Comparison of ENCODE assay signal across 1 cellular context in the genomic region with DNA sequence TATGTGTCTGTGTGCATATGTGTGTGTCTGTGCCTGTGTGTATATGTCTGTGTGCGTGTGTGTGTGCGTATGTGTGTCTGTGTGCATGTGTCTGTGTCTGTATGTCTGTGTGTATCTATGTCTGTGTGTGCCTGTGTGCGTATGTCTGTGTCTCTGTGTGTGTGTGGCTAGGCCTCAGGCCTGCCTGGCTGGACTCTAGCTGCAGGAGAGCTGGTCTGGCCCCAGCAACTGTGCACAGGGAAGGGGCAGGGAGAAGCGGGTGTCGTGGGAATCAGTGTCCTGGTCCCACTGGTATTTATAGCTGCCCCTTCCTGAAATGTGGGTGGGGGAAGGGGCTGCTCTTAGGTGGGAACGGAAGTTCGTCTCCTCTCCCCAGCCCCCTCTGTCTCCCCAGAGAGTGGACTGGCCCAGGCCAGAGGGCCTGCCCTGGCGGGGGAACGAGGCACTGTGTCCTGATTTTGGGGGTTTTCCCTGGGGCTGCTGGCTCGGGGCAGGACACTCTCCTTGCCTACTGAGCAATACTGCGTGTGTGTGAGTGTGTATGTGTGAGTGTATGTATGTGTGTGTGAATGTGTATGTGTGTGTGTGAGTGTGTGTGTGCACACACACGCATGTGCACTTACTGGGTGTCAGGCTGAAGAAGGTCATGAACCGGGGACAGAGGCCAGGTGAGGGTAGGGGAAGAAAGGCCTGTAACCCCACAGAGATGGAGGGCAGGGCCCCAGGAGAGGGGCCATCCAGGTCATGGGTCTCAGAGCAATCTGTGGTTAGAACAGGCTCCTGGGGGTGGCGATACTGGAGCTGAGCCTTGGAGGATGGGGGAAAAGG.
TF ChIP-seq lines count a peak whose summit lies in the region.

No MANE protein-coding gene starts in this region.

TF ChIP-seq in HepG2, 621 proteins besides CTCF, POLR2A, EP300 and RAD21:
- TF ChIP-seq, protein P1, sequence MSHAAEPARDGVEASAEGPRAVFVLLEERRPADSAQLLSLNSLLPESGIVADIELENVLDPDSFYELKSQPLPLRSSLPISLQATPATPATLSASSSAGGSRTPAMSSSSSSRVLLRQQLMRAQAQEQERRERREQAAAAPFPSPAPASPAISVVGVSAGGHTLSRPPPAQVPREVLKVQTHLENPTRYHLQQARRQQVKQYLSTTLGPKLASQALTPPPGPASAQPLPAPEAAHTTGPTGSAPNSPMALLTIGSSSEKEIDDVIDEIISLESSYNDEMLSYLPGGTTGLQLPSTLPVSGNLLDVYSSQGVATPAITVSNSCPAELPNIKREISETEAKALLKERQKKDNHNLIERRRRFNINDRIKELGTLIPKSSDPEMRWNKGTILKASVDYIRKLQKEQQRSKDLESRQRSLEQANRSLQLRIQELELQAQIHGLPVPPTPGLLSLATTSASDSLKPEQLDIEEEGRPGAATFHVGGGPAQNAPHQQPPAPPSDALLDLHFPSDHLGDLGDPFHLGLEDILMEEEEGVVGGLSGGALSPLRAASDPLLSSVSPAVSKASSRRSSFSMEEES (CRISPR knock-in tag; IDR thresholded peaks at IDR 0.05) = no peak
- TF ChIP-seq ZNF530 (CRISPR knock-in tag; IDR thresholded peaks at IDR 0.05; ENCODE audit: low read depth) = no peak
- no peak for TF ChIP-seq SAP130 (CRISPR knock-in tag; IDR thresholded peaks at IDR 0.05; ENCODE audit: low read depth)
- TF ChIP-seq, protein P2, sequence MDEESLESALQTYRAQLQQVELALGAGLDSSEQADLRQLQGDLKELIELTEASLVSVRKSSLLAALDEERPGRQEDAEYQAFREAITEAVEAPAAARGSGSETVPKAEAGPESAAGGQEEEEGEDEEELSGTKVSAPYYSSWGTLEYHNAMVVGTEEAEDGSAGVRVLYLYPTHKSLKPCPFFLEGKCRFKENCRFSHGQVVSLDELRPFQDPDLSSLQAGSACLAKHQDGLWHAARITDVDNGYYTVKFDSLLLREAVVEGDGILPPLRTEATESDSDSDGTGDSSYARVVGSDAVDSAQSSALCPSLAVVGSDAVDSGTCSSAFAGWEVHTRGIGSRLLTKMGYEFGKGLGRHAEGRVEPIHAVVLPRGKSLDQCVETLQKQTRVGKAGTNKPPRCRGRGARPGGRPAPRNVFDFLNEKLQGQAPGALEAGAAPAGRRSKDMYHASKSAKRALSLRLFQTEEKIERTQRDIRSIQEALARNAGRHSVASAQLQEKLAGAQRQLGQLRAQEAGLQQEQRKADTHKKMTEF (CRISPR knock-in tag; IDR thresholded peaks at IDR 0.05) = no peak
- TF ChIP-seq ZNF407 (CRISPR knock-in tag; IDR thresholded peaks at IDR 0.05; ENCODE audit: not compliant biosample characterization) = no peak
- no peak for TF ChIP-seq ZNF33A (CRISPR knock-in tag; IDR thresholded peaks at IDR 0.05; ENCODE audit: borderline replicate concordance)
- TF ChIP-seq PHF20 (CRISPR knock-in tag; IDR thresholded peaks at IDR 0.05) = no peak
- no peak for TF ChIP-seq ZNF160 (CRISPR knock-in tag; IDR thresholded peaks at IDR 0.05)
- no peak for TF ChIP-seq ZNF609 (CRISPR knock-in tag; IDR thresholded peaks at IDR 0.05; ENCODE audit: borderline replicate concordance)
- TF ChIP-seq AHR (CRISPR knock-in tag; IDR thresholded peaks at IDR 0.05) = no peak
